In genomic region chr3:194991338-194991654, GRCh38 we compare ENCODE assay signal across 8 cellular contexts.
"Had no signal": no experiment of that assay in that cellular context is flagged by ENCODE, and none has a peak within 500 bp of the region (broad histone marks: within the 10 kb centered on the region; RNA-seq: fewer than 3 reads in every experiment).

No MANE protein-coding gene starts in this region.

- ATAC-seq: HepG2 had no signal

- H3K9me3 Mint-ChIP-seq: IgD-negative memory B cell had no signal

- H3K4me3 Mint-ChIP-seq: IgD-negative memory B cell had no signal

- H3K4me1 Mint-ChIP-seq: IgD-negative memory B cell had no signal

- DNase-seq: IMR-90, KBM-7, KG1 had no signal

- H3K27ac ChIP-seq: HL-60, KMS-11 had no signal

- H3K4me2 ChIP-seq: KMS-11 had no signal

- FAIRE-seq: HepG2, HTR-8/SVneo had no signal

- H3K27ac Mint-ChIP-seq: IgD-negative memory B cell had no signal

- H3K9ac ChIP-seq: KMS-11 had no signal
